30 cellular contexts compared by ENCODE assay signal in genomic region chr4:175810360-175810759, GRCh38. TPM values are rescaled to one million over a fixed set of nuclear protein-coding genes. Genes with fewer than 3 reads are reported as not detected.
"Had no signal": no experiment of that assay in that cellular context is flagged by ENCODE, and none has a peak within 500 bp of the region (broad histone marks: within the 10 kb centered on the region; RNA-seq: fewer than 3 reads in every experiment).

No MANE protein-coding gene starts in this region.

- DNase-seq: activated CD4-positive, alpha-beta T cell treated with anti-CD3 and anti-CD28 coated beads for 48 hours; activated CD4-positive, alpha-beta T cell treated with anti-CD3 and anti-CD28 coated beads, Interleukin-2, amount 50 U/mL, for 4 hours; activated CD4-positive, CD25-positive, alpha-beta regulatory T cell treated with anti-CD3 and anti-CD28 coated beads, Interleukin-2, amount 50 U/mL, for 72 hours; activated CD8-positive, alpha-beta memory T cell treated with anti-CD3 and anti-CD28 coated beads, Interleukin-2, amount 10 ng/mL, durations not matched to agents 7 days and 5 days; activated effector memory CD4-positive, alpha-beta T cell treated with anti-CD3 and anti-CD28 coated beads, Interleukin-2, amount 50 U/mL, for 16 hours; activated naive CD4-positive, alpha-beta T cell treated with Interleukin-2 at 50 U/mL for 16 hours; activated naive CD8-positive, alpha-beta T cell treated with anti-CD3 and anti-CD28 coated beads, Interleukin-2, amount 50 U/mL, for 24 hours; activated T-cell treated with anti-CD3 and anti-CD28 coated beads, Interleukin-2, amount 50 U/mL, for 24 hours; amniotic stem cell; brain microvascular endothelial cell; KG1; NCI-H1048; NCI-H1417; NCI-H1930; NCI-H2171; NCI-H2227 treated with DMSO at 0.1 percent for 48 hours; NCI-H446 treated with DMSO at 0.1 percent for 48 hours; NCI-H524 treated with DMSO at 0.1 percent for 48 hours; NK-92 treated with Interleukin-12 subunit alpha and Interleukin-12 subunit beta, amount 100 ng/mL, for 24 hours; OCI-M1; Peyer's patch; SHP77; SW 1271 had no signal

- H3K27ac ChIP-seq: brain microvascular endothelial cell, cardiac muscle cell, Peyer's patch, SJSA1 had no signal

- ATAC-seq: activated CD8-positive, alpha-beta memory T cell treated with anti-CD3 and anti-CD28 coated beads, Interleukin-2, amount 10 ng/mL, durations not matched to agents 7 days and 5 days; activated naive CD4-positive, alpha-beta T cell treated with anti-CD3 and anti-CD28 coated beads, Interleukin-2, amount 50 U/mL, for 72 hours; activated naive CD8-positive, alpha-beta T cell treated with anti-CD3 and anti-CD28 coated beads, Interleukin-2, amount 50 U/mL, for 24 hours; SK-N-SH treated with all-trans-retinoic acid at 6 μM for 48 hours; WTC11 had no signal

- H3K4me3 ChIP-seq: cardiac muscle cell, Peyer's patch, SJSA1 had no signal

- H3K9me3 ChIP-seq: Peyer's patch, SJSA1 had no signal

- H3K27me3 ChIP-seq: brain microvascular endothelial cell, cardiac muscle cell, Peyer's patch had no signal

- H3K36me3 ChIP-seq: brain microvascular endothelial cell, cardiac muscle cell, Peyer's patch, SJSA1 had no signal

RNA-seq across cellular contexts. Expression of gene GPM6A, which starts 1.7 kb away (rescaled TPM):
- total RNA-seq: activated CD8-positive, alpha-beta memory T cell treated with anti-CD3 and anti-CD28 coated beads, Interleukin-2, amount 10 ng/mL, durations not matched to agents 7 days and 5 days; activated naive CD4-positive, alpha-beta T cell treated with anti-CD3 and anti-CD28 coated beads, Interleukin-2, amount 50 U/mL, for 72 hours; activated T-helper 1 cell treated with anti-CD3 and anti-CD28 coated beads, Interleukin-12 subunit alpha, Interleukin-12 subunit beta, Interleukin-2, Interleukin-4 antibody, amounts not matched to agents 30 ng/mL and 10 ng/mL and 1 ng/mL, durations not matched to agents 14 hours and 24 hours and 36 hours; LHCN-M2; SJSA1 had no signal
